1 cellular context compared by ENCODE assay signal in the genomic region with DNA sequence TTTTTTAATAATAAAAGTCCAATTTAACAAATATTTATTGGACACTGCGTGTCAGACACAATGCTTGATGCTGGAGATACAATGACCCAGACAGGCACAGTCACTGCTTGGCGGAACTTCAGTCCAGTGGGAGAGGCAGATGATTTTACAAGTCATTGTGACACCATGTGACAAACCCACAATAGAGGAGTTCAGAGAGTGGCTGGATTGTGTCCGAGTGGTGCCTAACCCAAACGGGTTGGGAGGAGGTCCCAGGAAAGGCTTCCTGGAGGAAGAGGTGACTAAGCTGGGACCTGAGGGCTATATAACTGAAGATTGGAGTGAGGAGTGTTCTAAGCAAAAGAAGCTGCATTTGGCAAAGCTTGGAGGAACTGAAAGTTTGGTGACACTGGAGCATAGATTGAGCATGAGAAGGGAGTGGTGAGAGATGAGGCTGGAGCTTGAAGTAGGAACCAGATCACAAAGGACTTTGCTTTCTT.
TF ChIP-seq lines count a peak whose summit lies in the region.

No MANE protein-coding gene starts in this region.

TF ChIP-seq in GM23338, 12 proteins besides CTCF, POLR2A, EP300 and RAD21 (continued from another document):
- TF ChIP-seq, protein P1, sequence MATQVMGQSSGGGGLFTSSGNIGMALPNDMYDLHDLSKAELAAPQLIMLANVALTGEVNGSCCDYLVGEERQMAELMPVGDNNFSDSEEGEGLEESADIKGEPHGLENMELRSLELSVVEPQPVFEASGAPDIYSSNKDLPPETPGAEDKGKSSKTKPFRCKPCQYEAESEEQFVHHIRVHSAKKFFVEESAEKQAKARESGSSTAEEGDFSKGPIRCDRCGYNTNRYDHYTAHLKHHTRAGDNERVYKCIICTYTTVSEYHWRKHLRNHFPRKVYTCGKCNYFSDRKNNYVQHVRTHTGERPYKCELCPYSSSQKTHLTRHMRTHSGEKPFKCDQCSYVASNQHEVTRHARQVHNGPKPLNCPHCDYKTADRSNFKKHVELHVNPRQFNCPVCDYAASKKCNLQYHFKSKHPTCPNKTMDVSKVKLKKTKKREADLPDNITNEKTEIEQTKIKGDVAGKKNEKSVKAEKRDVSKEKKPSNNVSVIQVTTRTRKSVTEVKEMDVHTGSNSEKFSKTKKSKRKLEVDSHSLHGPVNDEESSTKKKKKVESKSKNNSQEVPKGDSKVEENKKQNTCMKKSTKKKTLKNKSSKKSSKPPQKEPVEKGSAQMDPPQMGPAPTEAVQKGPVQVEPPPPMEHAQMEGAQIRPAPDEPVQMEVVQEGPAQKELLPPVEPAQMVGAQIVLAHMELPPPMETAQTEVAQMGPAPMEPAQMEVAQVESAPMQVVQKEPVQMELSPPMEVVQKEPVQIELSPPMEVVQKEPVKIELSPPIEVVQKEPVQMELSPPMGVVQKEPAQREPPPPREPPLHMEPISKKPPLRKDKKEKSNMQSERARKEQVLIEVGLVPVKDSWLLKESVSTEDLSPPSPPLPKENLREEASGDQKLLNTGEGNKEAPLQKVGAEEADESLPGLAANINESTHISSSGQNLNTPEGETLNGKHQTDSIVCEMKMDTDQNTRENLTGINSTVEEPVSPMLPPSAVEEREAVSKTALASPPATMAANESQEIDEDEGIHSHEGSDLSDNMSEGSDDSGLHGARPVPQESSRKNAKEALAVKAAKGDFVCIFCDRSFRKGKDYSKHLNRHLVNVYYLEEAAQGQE (IDR thresholded peaks at IDR 0.05; ENCODE audit: unreplicated experiment), result no peak
- TF ChIP-seq CREB1 (CRISPR knock-in tag; IDR thresholded peaks at IDR 0.05; ENCODE audit: low read depth) (no peak), NANOG (IDR thresholded peaks at IDR 0.05; ENCODE audit: borderline replicate concordance) (no peak)
TF ChIP-seq in GM23338: peak in this region for 0.
